Comparison of ENCODE assay signal across 11 cellular contexts in the genomic region with DNA sequence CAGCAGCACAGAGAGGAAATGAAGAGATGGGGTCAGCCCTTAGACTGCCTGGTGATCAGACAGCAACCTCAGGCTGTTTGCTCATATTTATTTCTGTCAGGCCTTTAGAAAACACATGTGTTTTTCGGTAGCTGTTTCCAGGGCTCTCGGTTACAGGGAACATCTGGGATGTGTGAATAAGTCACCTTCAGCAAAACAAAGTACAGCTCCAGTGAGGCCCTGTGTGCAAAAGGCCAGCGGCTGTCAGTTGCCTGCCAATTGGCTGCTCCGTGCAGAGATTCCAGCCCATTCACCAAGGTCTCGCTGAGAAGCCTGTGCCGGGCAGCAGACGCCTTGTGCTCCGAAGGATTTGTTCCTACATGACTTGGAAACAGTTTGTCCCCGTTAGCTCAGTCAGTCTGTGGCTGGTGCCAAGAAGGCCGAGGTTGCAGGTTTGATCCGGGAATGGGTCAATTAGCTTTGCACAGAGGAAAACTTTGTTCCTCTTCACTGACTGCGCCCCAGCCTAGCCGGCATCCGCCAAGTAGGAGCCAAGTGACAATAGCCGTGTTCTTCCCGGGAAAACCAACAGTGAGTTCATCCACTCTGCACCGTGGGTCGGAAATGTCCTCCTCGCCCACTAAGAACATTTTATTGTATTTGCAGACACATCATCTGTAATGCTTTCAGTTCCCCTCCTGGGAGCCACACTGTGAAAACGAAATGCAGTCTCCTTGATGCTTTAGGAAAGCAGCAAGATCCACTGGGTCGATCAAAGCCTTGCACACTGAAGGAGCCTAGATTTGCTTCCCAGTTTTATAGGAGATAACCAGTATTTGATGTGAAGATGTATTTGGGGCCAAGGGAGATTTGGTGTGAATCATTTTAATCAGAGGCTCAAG.
DNase-seq lines count a peak whose midpoint lies in the region; ATAC-seq and TF ChIP-seq lines count a peak whose summit lies in the region.
"Had no signal": no experiment of that assay in that cellular context is flagged by ENCODE, and none has a peak within 500 bp of the region (broad histone marks: within the 10 kb centered on the region; RNA-seq: fewer than 3 reads in every experiment).

No MANE protein-coding gene starts in this region.

- TF ChIP-seq CTCF in HFFc6 (IDR thresholded peaks at IDR 0.05) (no peak), liver (IDR thresholded peaks at IDR 0.05; ENCODE audit: low read depth, low read length, missing input control) (no peak), stomach (IDR thresholded peaks at IDR 0.05) (no peak)

- no peaks in the 10 kb centered on the region for H3K27me3 ChIP-seq in liver (ENCODE audit: control insufficient read depth in 4 of 4, insufficient read depth in 4 of 4, low read length in 3 of 4)
- no peaks in the 10 kb centered on the region for H3K27me3 ChIP-seq in stomach
- H3K27me3 ChIP-seq: cardiac muscle cell had no signal

- peak; percentile 97 for TF ChIP-seq EP300 in stomach (IDR thresholded peaks at IDR 0.05)

- no peaks in the 10 kb centered on the region for H3K9me3 Mint-ChIP-seq in HFFc6

- peaks cover 0 to 4% (median 2%) of the 10 kb centered on the region in 4 donors for H3K9me3 ChIP-seq in liver (ENCODE audit: control insufficient read depth in 4 of 4, low read length in 3 of 4)
- H3K9me3 ChIP-seq in stomach: peaks cover 0 to 8% (median 0%) of the 10 kb centered on the region in 4 donors

- H3K36me3 Mint-ChIP-seq in HFFc6 (ENCODE audit: low read depth): no peaks in the 10 kb centered on the region

- WGBS in liver: 65% methylated on average over 21 of the region's 21 CpGs
- WGBS in stomach, 5 donors: 50 to 65% (median 63%) methylated on average over 17 to 21 of the region's 21 CpGs

- H3K4me1 ChIP-seq in liver (ENCODE audit: control insufficient read depth in 4 of 4, insufficient read depth in 4 of 4, low read length in 3 of 4) (no peaks in the 10 kb centered on the region), stomach (peaks cover 6 to 19% (median 12%) of the 10 kb centered on the region in 4 donors)

- no peak overlapping the region for H3K27ac Mint-ChIP-seq in HFFc6

- no peak for ATAC-seq in GM18909 (IDR thresholded peaks at IDR 0.05; ENCODE audit: poor library complexity, unreplicated experiment)

- TF ChIP-seq RAD21 in liver (IDR thresholded peaks at IDR 0.05): no peak

- DNase-seq in HFFc6: no peak
- no peak for DNase-seq in epithelial cell of prostate (ENCODE audit: low read depth, low spot score)
- DNase-seq in stomach: peak; percentile 29
- DNase-seq in GDM1 (lab: John Stamatoyannopoulos, UW): no peak
- DNase-seq in activated gamma-delta T cell treated with Interleukin-2 at 50 U/mL for 16 hours: no peak
- DNase-seq in ecto neural progenitor cell (ENCODE audit: low spot score): no peak
- DNase-seq: activated CD4-positive, alpha-beta T cell treated with anti-CD3 and anti-CD28 coated beads, Interleukin-2, amount 50 U/mL, for 48 hours; DMS153 had no signal

- H3K4me3 ChIP-seq in liver (ENCODE audit: low read depth in 1 of 3, low read length in 3 of 3): no peak overlapping the region
- H3K4me3 ChIP-seq in stomach: no peak overlapping the region
- H3K4me3 ChIP-seq: cardiac muscle cell had no signal

- H3K27ac ChIP-seq in epithelial cell of prostate (peak overlapping the region; percentile 29), liver (ENCODE audit: low read depth in 1 of 2, low read length in 2 of 2) (no peak overlapping the region), stomach (peak overlapping the region in 4 of 5 donors; percentile 28 to 74 (median 58))
- H3K27ac ChIP-seq: cardiac muscle cell had no signal

- H3K9ac ChIP-seq in liver (ENCODE audit: low read depth in 1 of 2, low read length in 2 of 2): no peak overlapping the region

- H3K4me3 Mint-ChIP-seq in HFFc6: peak overlapping the region; percentile 36; the same call in 1 of the 2 replicates

- H3K4me1 Mint-ChIP-seq in HFFc6 (ENCODE audit: low read depth): peaks cover 62% of the 10 kb centered on the region

- TF ChIP-seq POLR2A in stomach (IDR thresholded peaks at IDR 0.05): no peak

- intact Hi-C loops in stomach (cut with DNase I; ENCODE audit: low total_unique reads): no loop called here

- H3K36me3 ChIP-seq in liver (ENCODE audit: control insufficient read depth in 4 of 4, insufficient read depth in 3 of 4, low read depth in 1 of 4, low read length in 3 of 4): no peaks in the 10 kb centered on the region
- H3K36me3 ChIP-seq in stomach: no peaks in the 10 kb centered on the region
- H3K36me3 ChIP-seq: cardiac muscle cell had no signal

- peaks cover 2% of the 10 kb centered on the region for H3K27me3 Mint-ChIP-seq in HFFc6 (ENCODE audit: insufficient read depth)

TF ChIP-seq in liver, 16 proteins besides CTCF, POLR2A, EP300 and RAD21:
- TF ChIP-seq SP1 (IDR thresholded peaks at IDR 0.05) (peak; percentile 32), RXRA (IDR thresholded peaks at IDR 0.05) (no peak), JUND (IDR thresholded peaks at IDR 0.05) (no peak), GABPA (IDR thresholded peaks at IDR 0.05 in 1 of 2, conservative IDR thresholded peaks at IDR 0.05 in 1 of 2) (no peak), FOXA1 (IDR thresholded peaks at IDR 0.05) (no peak), HNF4G (IDR thresholded peaks at IDR 0.05) (no peak), NR2F2 (IDR thresholded peaks at IDR 0.05) (peak; percentile 63)
- TF ChIP-seq, protein P1, sequence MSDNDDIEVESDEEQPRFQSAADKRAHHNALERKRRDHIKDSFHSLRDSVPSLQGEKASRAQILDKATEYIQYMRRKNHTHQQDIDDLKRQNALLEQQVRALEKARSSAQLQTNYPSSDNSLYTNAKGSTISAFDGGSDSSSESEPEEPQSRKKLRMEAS (IDR thresholded peaks at IDR 0.05): no peak
- TF ChIP-seq, protein P2, sequence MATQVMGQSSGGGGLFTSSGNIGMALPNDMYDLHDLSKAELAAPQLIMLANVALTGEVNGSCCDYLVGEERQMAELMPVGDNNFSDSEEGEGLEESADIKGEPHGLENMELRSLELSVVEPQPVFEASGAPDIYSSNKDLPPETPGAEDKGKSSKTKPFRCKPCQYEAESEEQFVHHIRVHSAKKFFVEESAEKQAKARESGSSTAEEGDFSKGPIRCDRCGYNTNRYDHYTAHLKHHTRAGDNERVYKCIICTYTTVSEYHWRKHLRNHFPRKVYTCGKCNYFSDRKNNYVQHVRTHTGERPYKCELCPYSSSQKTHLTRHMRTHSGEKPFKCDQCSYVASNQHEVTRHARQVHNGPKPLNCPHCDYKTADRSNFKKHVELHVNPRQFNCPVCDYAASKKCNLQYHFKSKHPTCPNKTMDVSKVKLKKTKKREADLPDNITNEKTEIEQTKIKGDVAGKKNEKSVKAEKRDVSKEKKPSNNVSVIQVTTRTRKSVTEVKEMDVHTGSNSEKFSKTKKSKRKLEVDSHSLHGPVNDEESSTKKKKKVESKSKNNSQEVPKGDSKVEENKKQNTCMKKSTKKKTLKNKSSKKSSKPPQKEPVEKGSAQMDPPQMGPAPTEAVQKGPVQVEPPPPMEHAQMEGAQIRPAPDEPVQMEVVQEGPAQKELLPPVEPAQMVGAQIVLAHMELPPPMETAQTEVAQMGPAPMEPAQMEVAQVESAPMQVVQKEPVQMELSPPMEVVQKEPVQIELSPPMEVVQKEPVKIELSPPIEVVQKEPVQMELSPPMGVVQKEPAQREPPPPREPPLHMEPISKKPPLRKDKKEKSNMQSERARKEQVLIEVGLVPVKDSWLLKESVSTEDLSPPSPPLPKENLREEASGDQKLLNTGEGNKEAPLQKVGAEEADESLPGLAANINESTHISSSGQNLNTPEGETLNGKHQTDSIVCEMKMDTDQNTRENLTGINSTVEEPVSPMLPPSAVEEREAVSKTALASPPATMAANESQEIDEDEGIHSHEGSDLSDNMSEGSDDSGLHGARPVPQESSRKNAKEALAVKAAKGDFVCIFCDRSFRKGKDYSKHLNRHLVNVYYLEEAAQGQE (IDR thresholded peaks at IDR 0.05): no peak

Comparison
In these comparisons a context has a peak if more than half of its experiments do, and no peak if none do; other contexts are left out.
1. H3K27ac ChIP-seq: peak in epithelial cell of prostate (single experiment) and stomach (4 of 5); none in liver (0 of 2).